In the genomic region with DNA sequence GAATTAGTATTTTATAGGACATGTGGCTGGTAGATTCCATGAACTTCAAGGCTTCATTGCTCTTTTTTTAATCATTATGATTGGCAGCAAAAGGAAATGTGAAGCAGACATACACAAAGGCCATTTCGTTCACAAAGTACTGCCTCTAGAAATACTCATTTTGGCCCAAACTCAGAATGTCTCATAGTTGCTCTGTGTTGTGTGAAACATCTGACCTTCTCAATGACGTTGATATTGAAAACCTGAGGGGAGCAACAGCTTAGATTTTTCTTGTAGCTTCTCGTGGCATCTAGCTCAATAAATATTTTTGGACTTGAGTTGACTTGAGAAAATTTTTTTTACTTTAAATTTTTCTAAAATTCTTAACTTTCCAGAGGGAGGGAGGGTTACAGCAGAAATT, we compare ENCODE assay signal across 29 cellular contexts. TPM values are rescaled to one million over a fixed set of nuclear protein-coding genes. Genes with fewer than 3 reads are reported as not detected.
"Had no signal": no experiment of that assay in that cellular context is flagged by ENCODE, and none has a peak within 500 bp of the region (broad histone marks: within the 10 kb centered on the region; RNA-seq: fewer than 3 reads in every experiment).

No MANE protein-coding gene starts in this region.

- ATAC-seq: effector memory CD8-positive, alpha-beta T cell; mucosa of descending colon; naive thymus-derived CD8-positive, alpha-beta T cell; sciatic nerve had no signal

- H3K36me3 ChIP-seq: esophagus muscularis mucosa, heart left ventricle, neutrophil, upper lobe of left lung, uterus had no signal

- H3K4me3 ChIP-seq: esophagus muscularis mucosa, heart left ventricle, mucosa of descending colon, skin epidermis, stomach, upper lobe of left lung, uterus had no signal

- H3K9me3 ChIP-seq: esophagus muscularis mucosa, heart left ventricle, mucosa of descending colon, neutrophil, stomach, upper lobe of left lung, uterus had no signal

- H3K27me3 ChIP-seq: esophagus muscularis mucosa, heart left ventricle, neutrophil, stomach, upper lobe of left lung, uterus had no signal

- H3K27ac Mint-ChIP-seq: dendritic cell treated with granulocyte-macrophage colony-stimulating factor and Interleukin-4, amounts not matched to agents 40 ng/mL and 50 ng/mL, for 4 days; effector memory CD8-positive, alpha-beta T cell; naive thymus-derived CD8-positive, alpha-beta T cell had no signal

- H3K4me3 Mint-ChIP-seq: dendritic cell treated with granulocyte-macrophage colony-stimulating factor and Interleukin-4, amounts not matched to agents 40 ng/mL and 50 ng/mL, for 4 days; effector memory CD8-positive, alpha-beta T cell; naive thymus-derived CD8-positive, alpha-beta T cell had no signal

- H3K27ac ChIP-seq: epithelial cell of prostate, esophagus muscularis mucosa, neutrophil, skin epidermis, stomach, upper lobe of left lung had no signal

- FAIRE-seq: colon, frontal cortex, islet of Langerhans had no signal

- H3K4me1 ChIP-seq: uterus had no signal

- H3K9me3 Mint-ChIP-seq: dendritic cell treated with granulocyte-macrophage colony-stimulating factor and Interleukin-4, amounts not matched to agents 40 ng/mL and 50 ng/mL, for 4 days; effector memory CD8-positive, alpha-beta T cell; naive thymus-derived CD8-positive, alpha-beta T cell had no signal

- DNase-seq: effector memory CD8-positive, alpha-beta T cell; heart left ventricle; hippocampal formation; kidney glomerular epithelial cell; mucosa of descending colon; naive thymus-derived CD8-positive, alpha-beta T cell; stimulated activated CD4-positive, alpha-beta T cell treated with anti-CD3 and anti-CD28 coated beads, Interleukin-2, amount 100 ng/mL, for 24 hours; stimulated activated naive CD4-positive, alpha-beta T cell; stomach; substantia nigra; upper lobe of left lung; uterus had no signal

- H3K27me3 Mint-ChIP-seq: dendritic cell treated with granulocyte-macrophage colony-stimulating factor and Interleukin-4, amounts not matched to agents 40 ng/mL and 50 ng/mL, for 4 days; effector memory CD8-positive, alpha-beta T cell; naive thymus-derived CD8-positive, alpha-beta T cell had no signal

RNA-seq across cellular contexts. Expression of a gene that starts 12.4 kb away (rescaled TPM):
- total RNA-seq: esophagus muscularis mucosa; frontal cortex; glomerular endothelial cell; heart left ventricle; lower leg skin; mammary epithelial cell; mesenteric fat pad; mucosa of descending colon; naive thymus-derived CD8-positive, alpha-beta T cell; osteoblast; pulmonary artery endothelial cell; sciatic nerve; stomach; upper lobe of left lung; uterus had no signal
- polyA plus RNA-seq: heart left ventricle; mammary epithelial cell; naive thymus-derived CD8-positive, alpha-beta T cell; neural cell; stomach; thymus had no signal
